In the genomic region with DNA sequence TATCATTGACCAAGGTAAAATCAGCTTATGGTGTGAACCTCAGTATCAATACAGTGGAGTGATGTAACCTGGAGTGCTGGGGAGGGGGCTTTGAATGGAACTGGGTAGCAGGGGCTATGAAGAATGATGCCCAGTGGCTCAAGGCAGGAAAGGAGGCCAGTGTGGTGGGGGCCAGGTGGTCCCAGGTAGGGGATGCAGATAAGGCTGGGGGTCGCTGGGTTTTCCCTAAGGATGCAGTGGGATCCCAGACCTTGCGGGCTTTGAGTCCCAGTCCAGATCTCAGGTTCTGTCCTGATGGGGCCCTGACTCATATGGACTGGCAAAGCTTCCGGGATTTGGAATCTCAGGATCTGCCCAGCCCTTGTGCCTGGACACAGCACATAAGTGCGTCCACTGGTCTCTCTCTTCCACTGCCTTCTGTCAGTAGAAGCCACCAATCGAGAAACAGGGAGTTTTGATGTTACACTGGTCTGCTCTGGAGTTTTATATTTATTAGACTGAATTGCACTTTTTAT, we compare ENCODE assay signal across 18 cellular contexts. TPM values are rescaled to one million over a fixed set of nuclear protein-coding genes. Genes with fewer than 3 reads are reported as not detected.
A peak's percentile ranks its signal among the peaks of the same experiment; 100 is the strongest.
DNase-seq lines count a peak whose midpoint lies in the region; ATAC-seq and TF ChIP-seq lines count a peak whose summit lies in the region.
"Had no signal": no experiment of that assay in that cellular context is flagged by ENCODE, and none has a peak within 500 bp of the region (broad histone marks: within the 10 kb centered on the region; RNA-seq: fewer than 3 reads in every experiment).

No MANE protein-coding gene starts in this region.

- no peaks in the 10 kb centered on the region for H3K27me3 Mint-ChIP-seq in activated T-cell treated with anti-CD3 and anti-CD28 coated beads, Interleukin-2, amount 50 U/mL, for 24 hours
- no peaks in the 10 kb centered on the region for H3K27me3 Mint-ChIP-seq in activated T-cell treated with anti-CD3 and anti-CD28 coated beads, Interleukin-2, amount 50 U/mL, for 4 hours (ENCODE audit: low read depth)
- H3K27me3 Mint-ChIP-seq in activated CD8-positive, alpha-beta T cell treated with anti-CD3 and anti-CD28 coated beads, Interleukin-2, amount 10 ng/mL, durations not matched to agents 7 days and 5 days (ENCODE audit: low read depth), result no peaks in the 10 kb centered on the region
- H3K27me3 Mint-ChIP-seq in stimulated activated memory B cell treated with anti-CD40 and anti-IgM and Interleukin-4, amounts not matched to agents 10 μg/mL and 1 μg/mL and 100 μg/mL, for 72 hours, result no peaks in the 10 kb centered on the region
- peaks cover 3% of the 10 kb centered on the region for H3K27me3 Mint-ChIP-seq in HFFc6 (ENCODE audit: insufficient read depth)

- H3K9me3 ChIP-seq in left lung, result no peaks in the 10 kb centered on the region
- H3K9me3 ChIP-seq: SK-N-SH had no signal

- TF ChIP-seq CTCF in left lung (IDR thresholded peaks at IDR 0.05) (no peak), HFFc6 (IDR thresholded peaks at IDR 0.05) (no peak)

- H3K36me3 Mint-ChIP-seq in activated T-cell treated with anti-CD3 and anti-CD28 coated beads, Interleukin-2, amount 50 U/mL, for 24 hours (ENCODE audit: low read depth), result peaks cover 78% of the 10 kb centered on the region
- peaks cover 26% of the 10 kb centered on the region for H3K36me3 Mint-ChIP-seq in activated T-cell treated with anti-CD3 and anti-CD28 coated beads, Interleukin-2, amount 50 U/mL, for 4 hours (ENCODE audit: insufficient read depth)
- H3K36me3 Mint-ChIP-seq in activated CD8-positive, alpha-beta T cell treated with anti-CD3 and anti-CD28 coated beads, Interleukin-2, amount 10 ng/mL, durations not matched to agents 7 days and 5 days (ENCODE audit: low read depth), result peaks cover 64% of the 10 kb centered on the region
- H3K36me3 Mint-ChIP-seq in stimulated activated memory B cell treated with anti-CD40 and anti-IgM and Interleukin-4, amounts not matched to agents 10 μg/mL and 1 μg/mL and 100 μg/mL, for 72 hours, result peaks cover 68% of the 10 kb centered on the region
- peaks cover 20% of the 10 kb centered on the region for H3K36me3 Mint-ChIP-seq in HFFc6 (ENCODE audit: low read depth)

- CTCF ChIA-PET in activated CD8-positive, alpha-beta T cell treated with anti-CD3 and anti-CD28 coated beads, Interleukin-2, amount 10 ng/mL, durations not matched to agents 7 days and 5 days (lab: Charles Lee), result interaction anchor here (1.0 to 2.7 kb wide), 7 partner anchors 7 to 90 kb away, joined by 4 to 16 read pairs (median 9); a partner anchor contains a TSS

- POLR2A ChIA-PET in activated CD8-positive, alpha-beta T cell treated with anti-CD3 and anti-CD28 coated beads, Interleukin-2, amount 10 ng/mL, durations not matched to agents 7 days and 5 days (lab: Charles Lee), result interaction anchor here (0.9 to 3.6 kb wide), 4 partner anchors 8 to 95 kb away, joined by 3 to 23 read pairs (median 14); a partner anchor contains a TSS

- H3K4me3 Mint-ChIP-seq in activated T-cell treated with anti-CD3 and anti-CD28 coated beads, Interleukin-2, amount 50 U/mL, for 24 hours, result no peak overlapping the region
- no peak overlapping the region for H3K4me3 Mint-ChIP-seq in activated T-cell treated with anti-CD3 and anti-CD28 coated beads, Interleukin-2, amount 50 U/mL, for 4 hours
- no peak overlapping the region for H3K4me3 Mint-ChIP-seq in activated CD8-positive, alpha-beta T cell treated with anti-CD3 and anti-CD28 coated beads, Interleukin-2, amount 10 ng/mL, durations not matched to agents 7 days and 5 days
- H3K4me3 Mint-ChIP-seq in stimulated activated memory B cell treated with anti-CD40 and anti-IgM and Interleukin-4, amounts not matched to agents 10 μg/mL and 1 μg/mL and 100 μg/mL, for 72 hours, result no peak overlapping the region
- H3K4me3 Mint-ChIP-seq in HFFc6, result no peak overlapping the region

- peak overlapping the region; percentile 92 for H3K27ac Mint-ChIP-seq in activated T-cell treated with anti-CD3 and anti-CD28 coated beads, Interleukin-2, amount 50 U/mL, for 24 hours
- peak overlapping the region; percentile 85 for H3K27ac Mint-ChIP-seq in activated CD8-positive, alpha-beta T cell treated with anti-CD3 and anti-CD28 coated beads, Interleukin-2, amount 10 ng/mL, durations not matched to agents 7 days and 5 days
- peak overlapping the region; percentile 66 for H3K27ac Mint-ChIP-seq in stimulated activated memory B cell treated with anti-CD40 and anti-IgM and Interleukin-4, amounts not matched to agents 10 μg/mL and 1 μg/mL and 100 μg/mL, for 72 hours
- H3K27ac Mint-ChIP-seq in HFFc6, result no peak overlapping the region

- H3K4me1 ChIP-seq in left lung, result peaks cover 0 to 7% of the 10 kb centered on the region in 2 donors

- H3K4me1 Mint-ChIP-seq in activated T-cell treated with anti-CD3 and anti-CD28 coated beads, Interleukin-2, amount 50 U/mL, for 24 hours (ENCODE audit: low read depth), result peaks cover 76% of the 10 kb centered on the region
- peaks cover 63% of the 10 kb centered on the region for H3K4me1 Mint-ChIP-seq in activated T-cell treated with anti-CD3 and anti-CD28 coated beads, Interleukin-2, amount 50 U/mL, for 4 hours (ENCODE audit: low read depth)
- peaks cover 50% of the 10 kb centered on the region for H3K4me1 Mint-ChIP-seq in activated CD8-positive, alpha-beta T cell treated with anti-CD3 and anti-CD28 coated beads, Interleukin-2, amount 10 ng/mL, durations not matched to agents 7 days and 5 days (ENCODE audit: low read depth)
- peaks cover 22% of the 10 kb centered on the region for H3K4me1 Mint-ChIP-seq in stimulated activated memory B cell treated with anti-CD40 and anti-IgM and Interleukin-4, amounts not matched to agents 10 μg/mL and 1 μg/mL and 100 μg/mL, for 72 hours
- H3K4me1 Mint-ChIP-seq in HFFc6 (ENCODE audit: low read depth), result no peaks in the 10 kb centered on the region

- H3K4me3 ChIP-seq in left lung, result no peak overlapping the region

- peak overlapping the region; percentile 39 to 91 for H3K27ac ChIP-seq in left lung
- H3K27ac ChIP-seq: VCaP had no signal

- DNase-seq in activated T-cell treated with anti-CD3 and anti-CD28 coated beads, Interleukin-2, amount 50 U/mL, for 24 hours, result peak; percentile 24
- DNase-seq in activated T-cell treated with anti-CD3 and anti-CD28 coated beads, Interleukin-2, amount 50 U/mL, for 4 hours, result no peak
- peak; percentile 19 for DNase-seq in activated CD8-positive, alpha-beta T cell treated with anti-CD3 and anti-CD28 coated beads, Interleukin-2, amount 10 ng/mL, durations not matched to agents 7 days and 5 days
- DNase-seq in left lung (no peak), HFFc6 (no peak), COR-L47 (lab: John Stamatoyannopoulos, UW) (no peak), foreskin melanocyte (no peak)
- DNase-seq: amniotic stem cell; NCI-H2029 treated with DMSO at 0.1 percent for 48 hours; NCI-H510A treated with DMSO at 0.1 percent for 48 hours; SK-N-SH; stimulated activated CD4-positive, alpha-beta T cell treated with anti-CD3 and anti-CD28 coated beads, Interleukin-4, amount 100 ng/mL, for 24 hours had no signal

- H3K36me3 ChIP-seq in left lung, result peaks cover 0 to 67% of the 10 kb centered on the region in 2 donors

- intact Hi-C loops in left lung (cut with DNase I), result no loop called here

- no peak for ATAC-seq in activated T-cell treated with anti-CD3 and anti-CD28 coated beads, Interleukin-2, amount 50 U/mL, for 4 hours
- ATAC-seq in activated CD8-positive, alpha-beta T cell treated with anti-CD3 and anti-CD28 coated beads, Interleukin-2, amount 10 ng/mL, durations not matched to agents 7 days and 5 days, result no peak
- no peak for ATAC-seq in left lung
- no peak for ATAC-seq in stimulated activated memory B cell treated with anti-CD40 and anti-IgM and Interleukin-4, amounts not matched to agents 10 μg/mL and 1 μg/mL and 100 μg/mL, for 72 hours
- ATAC-seq: HepG2 had no signal

- no peaks in the 10 kb centered on the region for H3K27me3 ChIP-seq in left lung

- H3K9me3 Mint-ChIP-seq in activated T-cell treated with anti-CD3 and anti-CD28 coated beads, Interleukin-2, amount 50 U/mL, for 24 hours, result no peaks in the 10 kb centered on the region
- peaks cover 9% of the 10 kb centered on the region for H3K9me3 Mint-ChIP-seq in activated T-cell treated with anti-CD3 and anti-CD28 coated beads, Interleukin-2, amount 50 U/mL, for 4 hours
- H3K9me3 Mint-ChIP-seq in activated CD8-positive, alpha-beta T cell treated with anti-CD3 and anti-CD28 coated beads, Interleukin-2, amount 10 ng/mL, durations not matched to agents 7 days and 5 days (ENCODE audit: insufficient read depth), result no peaks in the 10 kb centered on the region
- H3K9me3 Mint-ChIP-seq in stimulated activated memory B cell treated with anti-CD40 and anti-IgM and Interleukin-4, amounts not matched to agents 10 μg/mL and 1 μg/mL and 100 μg/mL, for 72 hours, result peaks cover 5% of the 10 kb centered on the region
- no peaks in the 10 kb centered on the region for H3K9me3 Mint-ChIP-seq in HFFc6

RNA-seq across cellular contexts. Expression of a gene that starts 52.0 kb away (rescaled TPM):
- total RNA-seq in activated T-cell treated with anti-CD3 and anti-CD28 coated beads, Interleukin-2, amount 50 U/mL, for 4 hours, result under 1 TPM in 2 of 3 donors, not detected in 1; 0.53 to 0.55 TPM
- total RNA-seq in activated CD8-positive, alpha-beta T cell treated with anti-CD3 and anti-CD28 coated beads, Interleukin-2, amount 10 ng/mL, durations not matched to agents 7 days and 5 days, result 1 to 10 TPM; 8.5 to 9.5 TPM
- total RNA-seq in left lung, result 1 to 10 TPM; 2.0 to 2.3 TPM
- not detected for total RNA-seq in HFFc6 (2021; fragmentation: NEBNext Ultra II Directional; extraction: Animal tissue kit (Norgen Biotek cat#: 25700))
- total RNA-seq: A673, chondrocyte, G401, HepG2 had no signal

Comparison
In these comparisons a context has a peak if more than half of its experiments do, and no peak if none do; other contexts are left out.
1. DNase-seq: peak in activated T-cell treated with anti-CD3 and anti-CD28 coated beads, Interleukin-2, amount 50 U/mL, for 24 hours (single experiment) and activated CD8-positive, alpha-beta T cell treated with anti-CD3 and anti-CD28 coated beads, Interleukin-2, amount 10 ng/mL, durations not matched to agents 7 days and 5 days (single experiment); none in activated T-cell treated with anti-CD3 and anti-CD28 coated beads, Interleukin-2, amount 50 U/mL, for 4 hours (single experiment), left lung (0 of 2), HFFc6 (single experiment), COR-L47 (single experiment) and foreskin melanocyte (single experiment).